In the genomic region with DNA sequence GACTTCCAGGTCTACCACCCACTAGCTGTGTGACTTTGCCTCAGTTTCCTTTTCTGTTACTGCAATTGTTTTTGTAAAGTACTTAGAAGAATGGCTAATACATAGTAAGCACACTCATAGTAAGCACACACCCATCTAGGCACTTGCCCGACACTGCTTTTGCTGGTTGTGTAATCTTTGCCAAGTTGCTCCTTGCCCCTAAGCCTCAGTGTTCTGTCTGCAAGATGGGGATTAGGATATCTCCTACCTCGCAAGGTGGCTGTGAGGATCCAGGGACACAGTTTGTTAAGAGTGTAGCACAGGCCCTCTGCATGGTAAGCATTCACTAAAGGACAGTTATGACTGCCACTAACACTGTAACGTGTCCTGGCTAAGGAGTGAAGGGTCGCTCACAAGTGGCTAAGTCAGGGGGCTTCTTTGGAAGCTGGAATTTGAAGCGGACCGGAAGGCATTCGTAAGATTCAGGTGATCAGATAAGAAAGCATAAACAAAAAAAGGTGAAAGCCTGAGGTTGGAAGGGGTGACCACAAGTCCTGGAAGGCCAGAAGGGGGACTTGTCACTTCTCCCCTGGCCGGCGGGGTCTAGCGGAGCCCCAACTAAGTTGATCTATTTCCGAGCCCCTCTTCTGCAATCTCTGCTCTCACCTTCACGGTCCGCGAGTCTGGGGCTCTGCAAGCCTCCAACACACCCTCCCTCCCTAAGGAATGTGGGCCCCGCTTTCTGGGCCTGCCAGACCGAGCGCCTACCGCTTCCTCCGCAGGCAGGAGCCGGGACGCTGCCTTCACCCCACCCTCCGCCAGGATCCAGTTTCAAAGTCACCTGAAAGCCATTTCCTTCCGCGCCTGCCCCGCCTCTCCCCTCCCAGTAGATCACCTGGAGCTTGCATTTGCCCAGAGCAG, we compare ENCODE assay signal across 8 cellular contexts. TPM values are rescaled to one million over a fixed set of nuclear protein-coding genes. Genes with fewer than 3 reads are reported as not detected.
A peak's percentile ranks its signal among the peaks of the same experiment; 100 is the strongest.
DNase-seq lines count a peak whose midpoint lies in the region; ATAC-seq and TF ChIP-seq lines count a peak whose summit lies in the region.

No MANE protein-coding gene starts in this region.

- peak overlapping the region in 5 of 8 donors; percentile 91 to 97 (median 93) for H3K27ac ChIP-seq in spleen

- H3K27me3 Mint-ChIP-seq in T-cell, result peaks cover 24 to 35% of the 10 kb centered on the region in 2 donors

- H3K27ac Mint-ChIP-seq in T-cell, result peak overlapping the region; percentile 59 to 83

- peak overlapping the region; percentile 74 to 85 (median 75) for H3K4me3 Mint-ChIP-seq in T-cell

- CTCF ChIA-PET in T-cell (lab: Charles Lee), result no interaction called here

- TF ChIP-seq POLR2A in spleen (IDR thresholded peaks at IDR 0.05), result no peak

- TF ChIP-seq CTCF in spleen (IDR thresholded peaks at IDR 0.05 in 8 of 11, conservative IDR thresholded peaks at IDR 0.05 in 3 of 11), result no peak

- no peaks in the 10 kb centered on the region for H3K36me3 ChIP-seq in spleen

- peaks cover 42 to 70% (median 48%) of the 10 kb centered on the region in 3 donors for H3K4me1 Mint-ChIP-seq in T-cell

- H3K36me3 Mint-ChIP-seq in T-cell, result no peaks in the 10 kb centered on the region

- peak overlapping the region in 4 of 8 donors; percentile 72 to 81 (median 78) for H3K4me3 ChIP-seq in spleen

- peaks cover 10 to 81% (median 68%) of the 10 kb centered on the region in 6 donors for H3K4me1 ChIP-seq in spleen

- intact Hi-C loops in spleen (cut with DNase I; ENCODE audit: low total_unique reads), result no loop called here

- POLR2A ChIA-PET in T-cell (lab: Charles Lee), result no interaction called here

- H3K9me3 Mint-ChIP-seq in T-cell, result no peaks in the 10 kb centered on the region

- DNase-seq in NCI-H187 (lab: John Stamatoyannopoulos, UW), result peak; percentile 14 to 37
- no peak for DNase-seq in NCI-H187 treated with DMSO at 0.1 percent for 48 hours (lab: John Stamatoyannopoulos, UW)
- DNase-seq in T-cell, result peak in 9 of 34 experiments; percentile 15 to 42 (median 26)
- peak; percentile 89 for DNase-seq in iPS DF 19.7 (ENCODE audit: low read depth, low spot score)
- peak; percentile 77 for DNase-seq in spleen
- DNase-seq in NCI-H82 treated with DMSO at 0.1 percent for 48 hours (lab: John Stamatoyannopoulos, UW; ENCODE audit: unreplicated experiment), result no peak
- DNase-seq in D341Med (ENCODE audit: low spot score), result no peak

- peaks cover 0 to 60% (median 18%) of the 10 kb centered on the region in 7 donors for H3K27me3 ChIP-seq in spleen (replicated peaks in 1 of 7)

- no peaks in the 10 kb centered on the region for H3K9me3 ChIP-seq in spleen

- WGBS in spleen, 5 donors, result 38 to 64% (median 44%) methylated on average over 25 of the region's 25 CpGs

- ATAC-seq in T-cell (replicated peaks in 1 of 4) (peak in 2 of 4 experiments; percentile 32 to 48), GM19455 (IDR thresholded peaks at IDR 0.05; ENCODE audit: unreplicated experiment) (no peak)

RNA-seq across cellular contexts. Expression of gene PLEKHG3, which starts 1.5 kb away (rescaled TPM):
- total RNA-seq in T-cell, result 10 to 100 TPM; 12.4 to 58.2 (median 27.3) TPM
- 10 to 100 TPM; 31.5 to 77.7 (median 56.2) TPM for total RNA-seq in spleen
- 10 to 100 TPM in 2 of 3 donors, 1 to 10 TPM in 1; 4.5 to 17.1 (median 12.3) TPM for polyA plus RNA-seq in spleen

Comparison
In these comparisons a context has a peak if more than half of its experiments do, and no peak if none do; other contexts are left out.
1. DNase-seq: peak in NCI-H187 (2 of 2), iPS DF 19.7 (single experiment) and spleen (single experiment); none in NCI-H187 treated with DMSO at 0.1 percent for 48 hours (single experiment), NCI-H82 treated with DMSO at 0.1 percent for 48 hours (single experiment) and D341Med (single experiment).